Comparison of ENCODE assay signal across 19 cellular contexts in genomic region chr9:38062106-38062497, GRCh38. TPM values are rescaled to one million over a fixed set of nuclear protein-coding genes. Genes with fewer than 3 reads are reported as not detected.
DNase-seq lines count a peak whose midpoint lies in the region; FAIRE-seq and TF ChIP-seq lines count a peak whose summit lies in the region.
"Had no signal": no experiment of that assay in that cellular context is flagged by ENCODE, and none has a peak within 500 bp of the region (broad histone marks: within the 10 kb centered on the region; RNA-seq: fewer than 3 reads in every experiment).

No MANE protein-coding gene starts in this region.

- TF ChIP-seq POLR2A in H1 (IDR thresholded peaks at IDR 0.05; ENCODE audit: control extremely low read depth in 1 of 2, low read depth in 2 of 2, low read length in 2 of 2) = no peak

- H3K79me2 ChIP-seq in KMS-11 (ENCODE audit: insufficient read depth, low read depth) (no peaks in the 10 kb centered on the region), H1 (ENCODE audit: control insufficient read depth in 1 of 2, insufficient read depth in 2 of 2, low read length in 2 of 2) (peaks cover 3 to 66% of the 10 kb centered on the region in 2 experiments; a peak in 3 of 4 replicates)

- H3K4me3 Mint-ChIP-seq in osteocyte (ENCODE audit: unreplicated experiment) = no peak overlapping the region
- H3K4me3 Mint-ChIP-seq: activated naive CD4-positive, alpha-beta T cell treated with anti-CD3 and anti-CD28 coated beads for 36 hours; activated T-cell treated with anti-CD3 and anti-CD28 coated beads, Interleukin-2, amount 50 U/mL, for 4 hours; stimulated activated naive B cell treated with anti-CD40 and anti-IgM and Interleukin-4, amounts not matched to agents 10 μg/mL and 1 μg/mL and 100 μg/mL, for 72 hours had no signal

- H4K20me1 ChIP-seq in KMS-11 (ENCODE audit: insufficient read depth) (no peaks in the 10 kb centered on the region), H1 (replicated peaks in 1 of 2; ENCODE audit: control insufficient read depth in 1 of 2, insufficient read depth in 2 of 2, low read length in 2 of 2) (peaks cover 4 to 17% of the 10 kb centered on the region in 2 experiments)

- no peak overlapping the region for H2BK12ac ChIP-seq in H1 (ENCODE audit: low read depth, low read length)

- H3K4me3 ChIP-seq in AG04450 (ENCODE audit: low read depth, low read length) (no peak overlapping the region), KMS-11 (IDR thresholded peaks at IDR 0.05; ENCODE audit: insufficient read depth, low read depth, low read length) (no peak overlapping the region), H1 (ENCODE audit: extremely low read depth in 1 of 4, insufficient read depth in 2 of 4, low read depth in 3 of 4, low read length in 4 of 4) (no peak overlapping the region)
- H3K4me3 ChIP-seq: testis had no signal

- CTCF ChIA-PET in AG04450 (lab: Charles Lee) = interaction anchor here (1.1 to 3.2 kb wide), 3 partner anchors 10 to 150 kb away, joined by 4 to 11 read pairs (median 9); no protein-coding TSS in a partner anchor
- CTCF ChIA-PET in H1 (lab: Charles Lee; ENCODE audit: partially characterized antibody) = interaction anchor here (1.7 to 5.9 kb wide), 7 partner anchors 10 to 45 kb away, joined by 4 to 24 read pairs (median 9); no protein-coding TSS in a partner anchor

- H3K4me1 Mint-ChIP-seq in osteocyte (ENCODE audit: unreplicated experiment) = peaks cover 81% of the 10 kb centered on the region

- H3K27me3 Mint-ChIP-seq in osteocyte (ENCODE audit: unreplicated experiment) = no peaks in the 10 kb centered on the region

- H3K9me3 ChIP-seq in AG04450 (ENCODE audit: control insufficient read depth, insufficient read depth, low read length) (peaks cover 3% of the 10 kb centered on the region; the same call in 1 of the 2 replicates), H1 (ENCODE audit: insufficient read depth in 2 of 2, low read depth in 1 of 2, low read length in 1 of 2) (no peaks in the 10 kb centered on the region)
- H3K9me3 ChIP-seq: testis had no signal

- H2AFZ ChIP-seq in KMS-11 (ENCODE audit: low read depth) = no peak overlapping the region
- H2AFZ ChIP-seq in H1 (ENCODE audit: low read length) = no peak overlapping the region

- peaks cover 64% of the 10 kb centered on the region for H3K4me1 ChIP-seq in KMS-11 (ENCODE audit: low read depth, poor library complexity, severe bottlenecking)
- peaks cover 16 to 37% (median 24%) of the 10 kb centered on the region in 4 experiments for H3K4me1 ChIP-seq in H1 (replicated peaks in 1 of 4; ENCODE audit: control insufficient read depth in 3 of 4, insufficient read depth in 4 of 4, low read length in 3 of 4)
- H3K4me1 ChIP-seq: testis had no signal

- TF ChIP-seq RAD21 in H1 (IDR thresholded peaks at IDR 0.05 in 1 of 2, conservative IDR thresholded peaks at IDR 0.05 in 1 of 2; ENCODE audit: low read depth in 2 of 2, low read length in 2 of 2) = no peak

- no peak overlapping the region for H3K14ac ChIP-seq in H1 (ENCODE audit: insufficient read length)

- H2BK20ac ChIP-seq in H1 (ENCODE audit: low read length) = no peak overlapping the region

- H3K27me3 ChIP-seq in AG04450 (ENCODE audit: control insufficient read depth, insufficient read depth, low read length) (no peaks in the 10 kb centered on the region), KMS-11 (ENCODE audit: insufficient read depth, low read depth) (no peaks in the 10 kb centered on the region), H1 (replicated peaks in 1 of 4; ENCODE audit: control insufficient read depth in 3 of 4, extremely low read depth in 1 of 4, insufficient read depth in 3 of 4, low read length in 3 of 4) (peaks cover 0 to 4% (median 1%) of the 10 kb centered on the region in 4 experiments; a peak in 3 of 7 replicates)
- H3K27me3 ChIP-seq: testis had no signal

- H3K56ac ChIP-seq in H1 (replicated peaks; ENCODE audit: insufficient read length, low read depth, low read length) = no peak overlapping the region

- no peaks in the 10 kb centered on the region for H3K9me3 Mint-ChIP-seq in osteocyte (ENCODE audit: unreplicated experiment)
- H3K9me3 Mint-ChIP-seq: activated naive CD4-positive, alpha-beta T cell treated with anti-CD3 and anti-CD28 coated beads for 36 hours; activated T-cell treated with anti-CD3 and anti-CD28 coated beads, Interleukin-2, amount 50 U/mL, for 4 hours; stimulated activated naive B cell treated with anti-CD40 and anti-IgM and Interleukin-4, amounts not matched to agents 10 μg/mL and 1 μg/mL and 100 μg/mL, for 72 hours had no signal

- DNase-seq in AG04450 (ENCODE audit: low read depth, low spot score) = no peak
- no peak for DNase-seq in H1 (ENCODE audit: low read depth in 1 of 2, low spot score in 2 of 2)
- no peak for DNase-seq in osteocyte (ENCODE audit: extremely low spot score, unreplicated experiment)
- no peak for DNase-seq in A172 (ENCODE audit: low spot score)
- no peak for DNase-seq in activated CD8-positive, alpha-beta memory T cell treated with anti-CD3 and anti-CD28 coated beads for 24 hours
- no peak for DNase-seq in dermis blood vessel endothelial cell
- DNase-seq: activated CD4-positive, CD25-positive, alpha-beta regulatory T cell treated with anti-CD3 and anti-CD28 coated beads, Interleukin-2, amount 50 U/mL, for 72 hours; activated naive CD4-positive, alpha-beta T cell treated with anti-CD3 and anti-CD28 coated beads for 36 hours; activated T-cell treated with anti-CD3 and anti-CD28 coated beads, Interleukin-2, amount 50 U/mL, for 4 hours; anterior cingulate cortex; effector memory CD4-positive, alpha-beta T cell; NCI-H1105 treated with DMSO at 0.1 percent for 48 hours; NCI-H510A; RPMI8226; stimulated activated CD4-positive, alpha-beta T cell treated with anti-CD3 and anti-CD28 coated beads, Interleukin-1b, Interleukin-23, amount 100 ng/mL, for 48 hours; stimulated activated naive B cell treated with anti-CD40 and anti-IgM and Interleukin-4, amounts not matched to agents 10 μg/mL and 1 μg/mL and 100 μg/mL, for 72 hours; testis had no signal

- H3K27ac Mint-ChIP-seq in osteocyte (ENCODE audit: unreplicated experiment) = peak overlapping the region; percentile 32
- H3K27ac Mint-ChIP-seq: activated naive CD4-positive, alpha-beta T cell treated with anti-CD3 and anti-CD28 coated beads for 36 hours; stimulated activated naive B cell treated with anti-CD40 and anti-IgM and Interleukin-4, amounts not matched to agents 10 μg/mL and 1 μg/mL and 100 μg/mL, for 72 hours had no signal

- TF ChIP-seq CTCF in AG04450 (IDR thresholded peaks at IDR 0.05; ENCODE audit: low read depth, low read length) = no peak
- TF ChIP-seq CTCF in KMS-11 (conservative IDR thresholded peaks at IDR 0.05; ENCODE audit: low read depth, low read length) = no peak
- no peak for TF ChIP-seq CTCF in H1 (IDR thresholded peaks at IDR 0.05; ENCODE audit: control extremely low read depth in 1 of 3, insufficient read depth in 1 of 3, low read depth in 1 of 3, low read length in 3 of 3)
- no peak for TF ChIP-seq CTCF in osteocyte (IDR thresholded peaks at IDR 0.05)

- H3K9ac ChIP-seq in KMS-11 (no peak overlapping the region), H1 (replicated peaks in 1 of 4; ENCODE audit: extremely low read depth in 1 of 4, low read depth in 3 of 4, low read length in 3 of 4) (no peak overlapping the region)

- H3K23me2 ChIP-seq in H1 (ENCODE audit: low read depth, low read length) = peaks cover 4% of the 10 kb centered on the region

- POLR2A ChIA-PET in AG04450 (lab: Yijun Ruan, JAX) = no interaction called here
- POLR2A ChIA-PET in H1 (lab: Charles Lee; ENCODE audit: partially characterized antibody) = interaction anchor here (0.8 to 1.4 kb wide), 3 partner anchors 32 to 45 kb away, joined by 3 to 4 read pairs (median 3); no protein-coding TSS in a partner anchor

- 87% methylated on average over 3 of the region's 3 CpGs; no CpG with 5 or more reads in 1 of the 2 experiments for WGBS in H1 (ENCODE audit: extremely low coverage in 1 of 2, insufficient coverage in 1 of 2, insufficient read length in 1 of 2, insufficient replicate concordance in 2 of 2, low coverage in 1 of 2, low lambda C conversion rate in 2 of 2, missing lambda C conversion rate in 1 of 2), 2 experiments

- H3K36me3 ChIP-seq in KMS-11 (ENCODE audit: insufficient read depth) = no peaks in the 10 kb centered on the region
- H3K36me3 ChIP-seq in H1 (ENCODE audit: control insufficient read depth in 2 of 4, insufficient read depth in 4 of 4, low read length in 3 of 4) = no peaks in the 10 kb centered on the region

- no peak for FAIRE-seq in H1 (lab: Jason Lieb, UNC)
- FAIRE-seq: GM12891 had no signal

- H2AK5ac ChIP-seq in H1 (ENCODE audit: low read depth, low read length) = no peak overlapping the region

- peak overlapping the region; percentile 52 for H3K27ac ChIP-seq in AG04450 (ENCODE audit: low read depth, low read length)
- H3K27ac ChIP-seq in KMS-11 = no peak overlapping the region
- no peak overlapping the region for H3K27ac ChIP-seq in H1 (ENCODE audit: low read depth, low read length)
- H3K27ac ChIP-seq: testis had no signal

- H3K36me3 Mint-ChIP-seq in osteocyte (ENCODE audit: unreplicated experiment) = peaks cover 10% of the 10 kb centered on the region

- H3K18ac ChIP-seq in H1 (ENCODE audit: extremely low read depth, low read length) = no peak overlapping the region

- H3K23ac ChIP-seq in H1 (ENCODE audit: insufficient read length) = no peak overlapping the region

- H2BK5ac ChIP-seq in H1 (ENCODE audit: low read depth, low read length) = no peak overlapping the region

- H2BK120ac ChIP-seq in H1 (replicated peaks; ENCODE audit: low read depth, low read length) = no peak overlapping the region

- no peak for TF ChIP-seq EP300 in H1 (IDR thresholded peaks at IDR 0.05; ENCODE audit: borderline replicate concordance in 1 of 2, low read depth in 2 of 2, low read length in 2 of 2)

- H4K91ac ChIP-seq in H1 (replicated peaks; ENCODE audit: insufficient read length, low read length) = peak overlapping the region; percentile 82

- H3K4me2 ChIP-seq in KMS-11 (peak overlapping the region; percentile 55), H1 (ENCODE audit: insufficient read depth in 1 of 2, low read depth in 2 of 2, low read length in 2 of 2) (no peak overlapping the region)

- no peak overlapping the region for H3K4ac ChIP-seq in H1 (replicated peaks; ENCODE audit: insufficient read length, low read depth, low read length)

- no peak overlapping the region for H4K5ac ChIP-seq in H1 (ENCODE audit: insufficient read length, low read depth, low read length)

- peaks cover 18% of the 10 kb centered on the region for H3K79me1 ChIP-seq in H1 (ENCODE audit: low read depth, low read length)

- H4K8ac ChIP-seq in H1 (ENCODE audit: extremely low read depth, insufficient read depth, low read length) = no peak overlapping the region

- H2BK15ac ChIP-seq in H1 (ENCODE audit: low read length) = peak overlapping the region; percentile 4; the same call in 1 of the 2 replicates

RNA-seq across cellular contexts. Expression of gene SHB, which starts 6.9 kb away (rescaled TPM):
- polyA plus RNA-seq in AG04450 (2011; rRNA removed) (16.7 and 20.3 TPM in 2 replicates), H1 (2011; rRNA removed) (4.1 and 7.1 TPM in 2 replicates)
- 28.6 and 31.8 TPM in 2 replicates for polyA minus RNA-seq in AG04450 (2011; rRNA and poly(A)+ RNA removed)
- 12.6 and 13.7 TPM in 2 replicates for total RNA-seq in H1 (2021; fragmentation: NEBNext Ultra II Directional; extraction: Animal tissue kit (Norgen Biotek cat#: 25700))
- 7.7 TPM for polyA plus RNA-seq in H1 (2011; cell fraction: cytosol; rRNA removed)
- polyA plus RNA-seq in H1 (2011; cell fraction: nucleus; rRNA removed) = 8.0 TPM
- polyA plus RNA-seq in H1 (2012, experiment 1 of 2) = 5.9 to 8.4 TPM (median 7.6 TPM) in 4 replicates
- 6.2 TPM for polyA plus RNA-seq in H1 (2012, experiment 2 of 2)
- polyA plus RNA-seq in H1 (2013, experiment 1 of 2) = 4.7 TPM
- polyA plus RNA-seq in H1 (2013, experiment 2 of 2) = 5.2 TPM
- 3.8 and 6.1 TPM in 2 replicates for polyA minus RNA-seq in H1 (2011; rRNA and poly(A)+ RNA removed)
- polyA minus RNA-seq in H1 (2011; cell fraction: cytosol; rRNA and poly(A)+ RNA removed) = 9.8 TPM
- 12.9 TPM for polyA minus RNA-seq in H1 (2011; cell fraction: nucleus; rRNA and poly(A)+ RNA removed)
- total RNA-seq in osteocyte (16.7 and 18.3 TPM in 2 replicates), dermis blood vessel endothelial cell (32.8 and 33.4 TPM in 2 replicates)
- total RNA-seq in A172 (2014; rRNA removed; shearing (Covaris generic)) = 15.1 and 19.8 TPM in 2 replicates
